ENCODE assay signal across 23 cellular contexts in genomic region chr2:36734304-36734703, GRCh38. TPM values are rescaled to one million over a fixed set of nuclear protein-coding genes. Genes with fewer than 3 reads are reported as not detected.
DNase-seq lines count a peak whose midpoint lies in the region; ATAC-seq and TF ChIP-seq lines count a peak whose summit lies in the region.
"Had no signal": no experiment of that assay in that cellular context is flagged by ENCODE, and none has a peak within 500 bp of the region (broad histone marks: within the 10 kb centered on the region; RNA-seq: fewer than 3 reads in every experiment).

No MANE protein-coding gene starts in this region.

- H3K36me3 ChIP-seq in heart left ventricle = no peaks in the 10 kb centered on the region
- H3K36me3 ChIP-seq: esophagus squamous epithelium, neutrophil had no signal

- H3K27ac ChIP-seq in heart left ventricle = no peak overlapping the region
- H3K27ac ChIP-seq: esophagus squamous epithelium, neutrophil had no signal

- WGBS in heart left ventricle, 4 donors = 64 to 87% (median 71%) methylated on average over 2 of the region's 2 CpGs

- no peak for TF ChIP-seq POLR2A in heart left ventricle (IDR thresholded peaks at IDR 0.05)

- H3K27me3 ChIP-seq in heart left ventricle = peaks cover 0 to 3% (median 0%) of the 10 kb centered on the region in 9 donors
- H3K27me3 ChIP-seq: neutrophil had no signal

- H3K4me3 ChIP-seq in heart left ventricle (no peak overlapping the region), epithelial cell of esophagus (ENCODE audit: low read length) (no peak overlapping the region)
- H3K4me3 ChIP-seq: esophagus squamous epithelium had no signal

- H3K9me3 ChIP-seq in heart left ventricle = peaks cover 0 to 8% (median 0%) of the 10 kb centered on the region in 12 donors
- H3K9me3 ChIP-seq: neutrophil had no signal

- H3K4me1 ChIP-seq in heart left ventricle = peaks cover 0 to 3% (median 0%) of the 10 kb centered on the region in 12 donors

- ATAC-seq in Right ventricle myocardium superior (ENCODE audit: poor library complexity) (peak; percentile 51), heart left ventricle (no peak), omental fat pad (ENCODE audit: low FRiP score) (peak; percentile 68), GM21381 (IDR thresholded peaks at IDR 0.05; ENCODE audit: unreplicated experiment) (no peak)
- ATAC-seq: activated CD4-positive, alpha-beta T cell treated with anti-CD3 and anti-CD28 coated beads for 36 hours; CD8-positive, alpha-beta T cell had no signal

- TF ChIP-seq CTCF in heart left ventricle (IDR thresholded peaks at IDR 0.05) (no peak), epithelial cell of esophagus (IDR thresholded peaks at IDR 0.05; ENCODE audit: insufficient read depth, low read depth, low read length, missing control alignments) (no peak), omental fat pad (IDR thresholded peaks at IDR 0.05) (no peak)

- DNase-seq in Right ventricle myocardium superior (no peak), heart left ventricle (no peak), NCI-H226 (peak; percentile 86), epithelial cell of esophagus (ENCODE audit: low read depth) (peak; percentile 22), omental fat pad (ENCODE audit: low spot score) (no peak), LoVo (ENCODE audit: low spot score) (no peak)
- no peak for DNase-seq in stimulated activated CD4-positive, alpha-beta T cell treated with anti-CD3 and anti-CD28 coated beads, Interleukin-1b, Interleukin-23, amount 100 ng/mL, for 48 hours
- DNase-seq: activated CD4-positive, alpha-beta T cell treated with anti-CD3 and anti-CD28 coated beads for 36 hours; activated gamma-delta T cell treated with Interleukin-2 at 50 U/mL for 16 hours; CD8-positive, alpha-beta T cell; cortex of kidney; DMS 273 treated with DMSO at 0.1 percent for 48 hours; esophagus squamous epithelium; glutamatergic neuron; GOT3; NCI-H1694 treated with DMSO at 0.1 percent for 48 hours; NCI-H2171 treated with DMSO at 0.1 percent for 48 hours; NCI-H526 treated with DMSO at 0.1 percent for 48 hours; small intestine; stimulated activated CD4-positive, alpha-beta T cell treated with anti-CD3 and anti-CD28 coated beads, Interleukin-2, amount 100 ng/mL, for 24 hours had no signal

- intact Hi-C loops in Right ventricle myocardium superior (cut with DNase I) (no loop called here), heart left ventricle (cut with DNase I) (no loop called here)

RNA-seq across cellular contexts. Expression of gene VIT, which starts 37.8 kb away (rescaled TPM):
- total RNA-seq in Right ventricle myocardium superior = 19.4 TPM
- 10 to 100 TPM in 2 of 9 donors, 1 to 10 TPM in 7; 1.1 to 34.9 (median 6.8) TPM for total RNA-seq in heart left ventricle
- 1 to 10 TPM; 1.0 to 3.2 TPM for polyA plus RNA-seq in heart left ventricle
- total RNA-seq in omental fat pad = 10 to 100 TPM; 10.2 to 36.4 (median 19.8) TPM
- total RNA-seq: activated CD4-positive, alpha-beta T cell treated with anti-CD3 and anti-CD28 coated beads for 36 hours; CD8-positive, alpha-beta T cell; myocyte had no signal

Comparison
In these comparisons a context has a peak if more than half of its experiments do, and no peak if none do; other contexts are left out.
1. ATAC-seq: peak in Right ventricle myocardium superior (single experiment) and omental fat pad (single experiment); none in heart left ventricle (0 of 4) and GM21381 (single experiment).
2. DNase-seq: peak in NCI-H226 (single experiment) and epithelial cell of esophagus (single experiment); none in Right ventricle myocardium superior (single experiment), heart left ventricle (0 of 5), omental fat pad (single experiment), LoVo (single experiment) and stimulated activated CD4-positive, alpha-beta T cell treated with anti-CD3 and anti-CD28 coated beads, Interleukin-1b, Interleukin-23, amount 100 ng/mL, for 48 hours (single experiment).